ENCODE assay signal across 13 cellular contexts in the genomic region with DNA sequence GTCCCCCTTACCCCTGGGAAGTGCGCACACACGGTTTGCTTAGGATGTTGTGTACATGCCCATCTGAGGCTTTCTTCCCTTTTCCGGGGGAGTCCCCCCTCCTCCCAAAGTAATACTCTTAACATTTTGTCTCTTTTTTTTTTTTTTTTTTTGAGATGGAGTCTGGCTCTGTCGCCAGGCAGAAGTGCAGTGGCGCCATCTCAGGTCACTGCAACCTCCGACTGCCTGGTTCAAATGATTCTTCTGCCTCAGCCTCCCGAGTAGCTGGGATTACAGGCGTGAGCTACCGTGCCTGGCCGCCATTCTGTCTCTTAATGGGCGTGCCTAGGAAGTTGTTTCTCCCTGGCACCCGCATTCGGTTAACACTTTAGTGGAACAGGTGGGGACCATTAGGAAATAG. TPM values are rescaled to one million over a fixed set of nuclear protein-coding genes. Genes with fewer than 3 reads are reported as not detected.
DNase-seq lines count a peak whose midpoint lies in the region; ATAC-seq, FAIRE-seq and TF ChIP-seq lines count a peak whose summit lies in the region.
"Had no signal": no experiment of that assay in that cellular context is flagged by ENCODE, and none has a peak within 500 bp of the region (broad histone marks: within the 10 kb centered on the region; RNA-seq: fewer than 3 reads in every experiment).

No MANE protein-coding gene starts in this region.

- H3K36me3 ChIP-seq in adrenal gland (replicated peaks in 1 of 2): no peaks in the 10 kb centered on the region
- H3K36me3 ChIP-seq in small intestine (ENCODE audit: control insufficient read depth in 2 of 2, insufficient read depth in 2 of 2, low read length in 2 of 2): no peaks in the 10 kb centered on the region

- peak; percentile 53 for DNase-seq in activated CD4-positive, alpha-beta T cell treated with anti-CD3 and anti-CD28 coated beads, Interleukin-2, amount 10 ng/mL, durations not matched to agents 24 days and 14 days
- DNase-seq in activated CD4-positive, alpha-beta T cell treated with anti-CD3 and anti-CD28 coated beads for 1 hour: no peak
- DNase-seq in KBM-7 (peak; percentile 51), adrenal gland (peak in 4 of 7 donors; percentile 17 to 43 (median 30)), small intestine (peak; percentile 33)
- DNase-seq: NCI-H2171, nephron progenitor cell, retina had no signal

- H3K9me3 ChIP-seq in adrenal gland (replicated peaks in 1 of 3) (no peaks in the 10 kb centered on the region), small intestine (ENCODE audit: control insufficient read depth, low read depth) (no peaks in the 10 kb centered on the region)

- H3K9me3 Mint-ChIP-seq in activated CD4-positive, alpha-beta T cell treated with anti-CD3 and anti-CD28 coated beads, Interleukin-2, amount 10 ng/mL, durations not matched to agents 24 days and 14 days: no peaks in the 10 kb centered on the region
- H3K9me3 Mint-ChIP-seq: nephron progenitor cell had no signal

- peaks cover 8% of the 10 kb centered on the region for H3K27me3 Mint-ChIP-seq in activated CD4-positive, alpha-beta T cell treated with anti-CD3 and anti-CD28 coated beads, Interleukin-2, amount 10 ng/mL, durations not matched to agents 24 days and 14 days

- FAIRE-seq in small intestine (lab: Jason Lieb, UNC): no peak

- H3K27ac ChIP-seq in adrenal gland (peak overlapping the region in 1 of 5 donors; percentile 32), small intestine (ENCODE audit: low read depth in 1 of 2, low read length in 1 of 2) (no peak overlapping the region)
- H3K27ac ChIP-seq: SK-N-MC had no signal

- H3K4me3 Mint-ChIP-seq in activated CD4-positive, alpha-beta T cell treated with anti-CD3 and anti-CD28 coated beads, Interleukin-2, amount 10 ng/mL, durations not matched to agents 24 days and 14 days: no peak overlapping the region
- H3K4me3 Mint-ChIP-seq: B cell, nephron progenitor cell had no signal

- H3K27me3 ChIP-seq in adrenal gland: no peaks in the 10 kb centered on the region
- no peaks in the 10 kb centered on the region for H3K27me3 ChIP-seq in small intestine (ENCODE audit: control insufficient read depth in 2 of 2, insufficient read depth in 2 of 2, low read length in 2 of 2)

- no peak for ATAC-seq in HG03095 (IDR thresholded peaks at IDR 0.05; ENCODE audit: unreplicated experiment)
- ATAC-seq in HG03025 (IDR thresholded peaks at IDR 0.05; ENCODE audit: low FRiP score, unreplicated experiment): no peak
- no peak for ATAC-seq in HG03139 (IDR thresholded peaks at IDR 0.05; ENCODE audit: unreplicated experiment)

- H3K27ac Mint-ChIP-seq in activated CD4-positive, alpha-beta T cell treated with anti-CD3 and anti-CD28 coated beads, Interleukin-2, amount 10 ng/mL, durations not matched to agents 24 days and 14 days: no peak overlapping the region
- H3K27ac Mint-ChIP-seq: B cell, nephron progenitor cell had no signal

- H3K4me1 ChIP-seq in adrenal gland (replicated peaks in 1 of 2): peaks cover 0 to 7% of the 10 kb centered on the region in 2 donors
- H3K4me1 ChIP-seq in small intestine (ENCODE audit: control insufficient read depth in 2 of 2, insufficient read depth in 1 of 2, low read depth in 1 of 2, low read length in 1 of 2): no peaks in the 10 kb centered on the region

- 49 to 56% (median 50%) methylated on average over 11 to 13 of the region's 13 CpGs for WGBS in adrenal gland, 4 donors
- WGBS in small intestine, 3 donors: 40 to 64% (median 43%) methylated on average over 13 of the region's 13 CpGs

- peaks cover 13% of the 10 kb centered on the region for H3K4me1 Mint-ChIP-seq in activated CD4-positive, alpha-beta T cell treated with anti-CD3 and anti-CD28 coated beads, Interleukin-2, amount 10 ng/mL, durations not matched to agents 24 days and 14 days

- intact Hi-C loops in activated CD4-positive, alpha-beta T cell treated with anti-CD3 and anti-CD28 coated beads, Interleukin-2, amount 10 ng/mL, durations not matched to agents 24 days and 14 days (cut with micrococcal nuclease): no loop called here
- intact Hi-C loops in adrenal gland (cut with DNase I): no loop called here

- in situ Hi-C loops in KBM-7 (cut with MboI; ENCODE audit: low pct_unique_long_range_greater_than_20kb, low sequenced_read_pairs): no loop called here

- no peak for TF ChIP-seq POLR2A in adrenal gland (IDR thresholded peaks at IDR 0.05)

- H3K4me3 ChIP-seq in adrenal gland (no peak overlapping the region), small intestine (ENCODE audit: low read depth in 1 of 2, low read length in 2 of 2) (peak overlapping the region in 1 of 2 donors; percentile 2)
- H3K4me3 ChIP-seq: SK-N-MC had no signal

- no peak for TF ChIP-seq CTCF in adrenal gland (IDR thresholded peaks at IDR 0.05)

- H3K36me3 Mint-ChIP-seq in activated CD4-positive, alpha-beta T cell treated with anti-CD3 and anti-CD28 coated beads, Interleukin-2, amount 10 ng/mL, durations not matched to agents 24 days and 14 days (ENCODE audit: low read depth): peaks cover under 1% of the 10 kb centered on the region

RNA-seq across cellular contexts. Expression of a gene that starts 4.5 kb away (rescaled TPM):
- total RNA-seq in activated CD4-positive, alpha-beta T cell treated with anti-CD3 and anti-CD28 coated beads, Interleukin-2, amount 10 ng/mL, durations not matched to agents 24 days and 14 days: 40.9 and 41.1 TPM in 2 replicates
- total RNA-seq in adrenal gland: 10 to 100 TPM; 22.0 to 54.4 (median 45.5) TPM
- polyA plus RNA-seq in adrenal gland: 10 to 100 TPM in 2 of 3 donors, 1 to 10 TPM in 1; 8.2 to 53.6 (median 21.2) TPM
- 10 to 100 TPM; 25.9 to 38.0 (median 29.1) TPM for polyA plus RNA-seq in small intestine

RNA-seq across cellular contexts. Expression of a gene that starts 16.4 kb away (rescaled TPM):
- total RNA-seq in activated CD4-positive, alpha-beta T cell treated with anti-CD3 and anti-CD28 coated beads, Interleukin-2, amount 10 ng/mL, durations not matched to agents 24 days and 14 days: 7.8 and 11.9 TPM in 2 replicates
- total RNA-seq in adrenal gland: 10 to 100 TPM in 7 of 8 donors, 1 to 10 TPM in 1; 9.4 to 22.9 (median 18.3) TPM
- polyA plus RNA-seq in adrenal gland (10 to 100 TPM; 16.8 to 26.9 (median 23.4) TPM), small intestine (10 to 100 TPM; 11.9 to 16.5 (median 15.8) TPM)

RNA-seq across cellular contexts. Expression of a gene that starts 52.1 kb away (rescaled TPM):
- 113 and 116 TPM in 2 replicates for total RNA-seq in activated CD4-positive, alpha-beta T cell treated with anti-CD3 and anti-CD28 coated beads, Interleukin-2, amount 10 ng/mL, durations not matched to agents 24 days and 14 days
- 100 to 1,000 TPM in 6 of 8 donors, 10 to 100 TPM in 2; 56.4 to 173 (median 115) TPM for total RNA-seq in adrenal gland
- polyA plus RNA-seq in adrenal gland (100 to 1,000 TPM in 1 of 3 donors, 10 to 100 TPM in 2; 24.5 to 328 (median 30.6) TPM), small intestine (100 to 1,000 TPM in 2 of 3 donors, 10 to 100 TPM in 1; 70.7 to 201 (median 126) TPM)
